Comparison of ENCODE assay signal across 8 cellular contexts in the genomic region with DNA sequence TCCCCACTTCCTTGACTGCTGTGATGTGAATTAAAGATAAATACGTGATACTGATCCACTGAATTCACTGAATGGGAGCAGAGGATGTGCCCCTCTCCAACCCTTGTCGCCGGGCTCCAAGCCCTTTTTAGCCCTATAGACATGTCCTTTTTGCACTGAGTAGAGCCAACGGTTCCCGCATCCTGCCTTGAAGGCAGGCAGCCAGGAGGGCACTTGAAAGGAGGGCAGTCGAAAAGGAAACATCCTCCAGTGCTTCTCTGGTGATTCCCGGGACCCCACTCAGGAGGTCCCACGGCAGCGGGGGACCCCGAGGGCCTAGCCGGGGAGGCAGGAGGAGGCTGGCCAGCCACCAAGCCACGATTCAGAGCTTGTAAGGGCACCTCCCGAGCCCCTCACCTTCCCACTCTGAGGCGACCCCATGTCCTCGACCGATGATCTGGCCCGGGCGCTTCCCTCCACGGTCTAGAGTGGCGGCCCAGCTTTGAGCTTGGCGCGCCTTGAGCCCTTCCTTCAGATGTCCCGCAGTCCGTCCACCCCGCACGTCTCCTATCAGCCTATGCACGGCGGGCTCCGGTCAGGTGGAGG. TPM values are rescaled to one million over a fixed set of nuclear protein-coding genes. Genes with fewer than 3 reads are reported as not detected.
DNase-seq lines count a peak whose midpoint lies in the region; ATAC-seq and TF ChIP-seq lines count a peak whose summit lies in the region.

No MANE protein-coding gene starts in this region.

- DNase-seq in ELR (ENCODE audit: low read depth): peak; percentile 41
- peak; percentile 30 for DNase-seq in NCI-H146 (lab: John Stamatoyannopoulos, UW)
- DNase-seq in central memory CD8-positive, alpha-beta T cell (ENCODE audit: low spot score in 2 of 2): no peak
- DNase-seq in right lobe of liver: peak in 2 of 3 donors; percentile 59 to 68
- no peak for DNase-seq in NCI-H128 (lab: John Stamatoyannopoulos, UW; ENCODE audit: unreplicated experiment)
- no peak for DNase-seq in G401 (ENCODE audit: low spot score)

- H3K27me3 ChIP-seq in right lobe of liver: no peaks in the 10 kb centered on the region

- no peak for TF ChIP-seq CTCF in right lobe of liver (IDR thresholded peaks at IDR 0.05)

- H3K27ac Mint-ChIP-seq in central memory CD8-positive, alpha-beta T cell (ENCODE audit: low read depth): peak overlapping the region; percentile 99

- peaks cover 29% of the 10 kb centered on the region for H3K36me3 Mint-ChIP-seq in central memory CD8-positive, alpha-beta T cell (ENCODE audit: insufficient read depth)

- WGBS in right lobe of liver (ENCODE audit: insufficient coverage, low coverage, low lambda C conversion rate, missing lambda C conversion rate): 0% methylated on average over 11 of the region's 29 CpGs

- in situ Hi-C loops in G401 (cut with HindIII; ENCODE audit: low sequenced_read_pairs): loop anchor here (25.0 kb wide), 1 partner anchor 772 kb away; a partner anchor contains a TSS

- H3K27ac ChIP-seq in right lobe of liver: peak overlapping the region; percentile 82 to 94 (median 93)
- H3K27ac ChIP-seq in temporal lobe (ENCODE audit: low read depth, low read length): peak overlapping the region; percentile 94

- no peak for TF ChIP-seq POLR2A in right lobe of liver (IDR thresholded peaks at IDR 0.05)

- intact Hi-C loops in right lobe of liver (cut with DNase I): no loop called here

- H3K4me3 ChIP-seq in right lobe of liver: peak overlapping the region; percentile 91 to 94 (median 94)

- H3K36me3 ChIP-seq in right lobe of liver: peaks cover 0 to 18% (median 9%) of the 10 kb centered on the region in 4 donors

- H3K9me3 Mint-ChIP-seq in central memory CD8-positive, alpha-beta T cell: no peaks in the 10 kb centered on the region

- H3K4me3 Mint-ChIP-seq in central memory CD8-positive, alpha-beta T cell: peak overlapping the region; percentile 97

- no peaks in the 10 kb centered on the region for H3K27me3 Mint-ChIP-seq in central memory CD8-positive, alpha-beta T cell

- H3K4me1 ChIP-seq in right lobe of liver: peaks cover 0 to 37% (median 11%) of the 10 kb centered on the region in 4 donors

- H3K4me1 Mint-ChIP-seq in central memory CD8-positive, alpha-beta T cell: peaks cover 42% of the 10 kb centered on the region

- ATAC-seq in GM21529 (IDR thresholded peaks at IDR 0.05; ENCODE audit: unreplicated experiment) (peak; percentile 8), right lobe of liver (peak; percentile 26 to 41 (median 30))
- ATAC-seq in central memory CD8-positive, alpha-beta T cell (replicated peaks; ENCODE audit: extremely low read depth, poor library complexity, severe bottlenecking): peak; percentile 5

- H3K9me3 ChIP-seq in right lobe of liver: no peaks in the 10 kb centered on the region

RNA-seq across cellular contexts. Expression of a gene that starts 0.9 kb away (rescaled TPM):
- 100 to 1,000 TPM in 2 of 6 experiments, 10 to 100 TPM in 4; 60.9 to 128 (median 81.8) TPM for total RNA-seq in right lobe of liver
- total RNA-seq in temporal lobe: 16.5 TPM
- 112 and 162 TPM in 2 replicates for total RNA-seq in G401 (2014; rRNA removed; shearing (Covaris generic))

RNA-seq across cellular contexts. Expression of a gene that starts 6.8 kb away (rescaled TPM):
- total RNA-seq in right lobe of liver (10 to 100 TPM in 2 of 6 experiments, 1 to 10 TPM in 4; 7.1 to 14.1 (median 9.4) TPM), temporal lobe (24.8 TPM)
- 48.4 and 52.6 TPM in 2 replicates for total RNA-seq in G401 (2014; rRNA removed; shearing (Covaris generic))

Comparison
In these comparisons a context has a peak if more than half of its experiments do, and no peak if none do; other contexts are left out.
1. DNase-seq: peak in ELR (single experiment), NCI-H146 (single experiment) and right lobe of liver (2 of 3); none in central memory CD8-positive, alpha-beta T cell (0 of 2), NCI-H128 (single experiment) and G401 (single experiment).
2. Peak in every context shown above with its lines, with median percentiles within 50 percentile points of each other: ATAC-seq.